ENCODE assay signal across 8 cellular contexts in genomic region chr12:121781751-121782615, GRCh38. TPM values are rescaled to one million over a fixed set of nuclear protein-coding genes. Genes with fewer than 3 reads are reported as not detected.
DNase-seq lines count a peak whose midpoint lies in the region; ATAC-seq and TF ChIP-seq lines count a peak whose summit lies in the region.

No MANE protein-coding gene starts in this region.

- peak overlapping the region; percentile 96 for H3K27ac Mint-ChIP-seq in activated CD4-positive, alpha-beta T cell treated with anti-CD3 and anti-CD28 coated beads for 36 hours
- peak overlapping the region; percentile 91 for H3K27ac Mint-ChIP-seq in activated CD4-positive, alpha-beta memory T cell treated with anti-CD3 and anti-CD28 coated beads, Interleukin-2, amount 10 ng/mL, durations not matched to agents 7 days and 5 days
- H3K27ac Mint-ChIP-seq in glutamatergic neuron (ENCODE audit: unreplicated experiment), result peak overlapping the region; percentile 78
- H3K27ac Mint-ChIP-seq in stimulated activated effector memory CD8-positive, alpha-beta T cell treated with anti-CD3 and anti-CD28 coated beads, Interleukin-12 subunit alpha, Interleukin-12 subunit beta, amount 100 ng/mL, for 72 hours, result peak overlapping the region; percentile 94

- peak overlapping the region; percentile 68 for H3K4me3 Mint-ChIP-seq in activated CD4-positive, alpha-beta T cell treated with anti-CD3 and anti-CD28 coated beads for 36 hours
- H3K4me3 Mint-ChIP-seq in activated CD4-positive, alpha-beta memory T cell treated with anti-CD3 and anti-CD28 coated beads, Interleukin-2, amount 10 ng/mL, durations not matched to agents 7 days and 5 days, result peak overlapping the region; percentile 49
- H3K4me3 Mint-ChIP-seq in glutamatergic neuron (ENCODE audit: unreplicated experiment), result peak overlapping the region; percentile 25
- H3K4me3 Mint-ChIP-seq in stimulated activated effector memory CD8-positive, alpha-beta T cell treated with anti-CD3 and anti-CD28 coated beads, Interleukin-12 subunit alpha, Interleukin-12 subunit beta, amount 100 ng/mL, for 72 hours, result peak overlapping the region; percentile 91

- H3K4me1 Mint-ChIP-seq in activated CD4-positive, alpha-beta T cell treated with anti-CD3 and anti-CD28 coated beads for 36 hours, result peaks cover 74% of the 10 kb centered on the region
- H3K4me1 Mint-ChIP-seq in activated CD4-positive, alpha-beta memory T cell treated with anti-CD3 and anti-CD28 coated beads, Interleukin-2, amount 10 ng/mL, durations not matched to agents 7 days and 5 days, result peaks cover 60% of the 10 kb centered on the region
- peaks cover 18% of the 10 kb centered on the region for H3K4me1 Mint-ChIP-seq in glutamatergic neuron (ENCODE audit: low read depth, unreplicated experiment)
- peaks cover 64% of the 10 kb centered on the region for H3K4me1 Mint-ChIP-seq in stimulated activated effector memory CD8-positive, alpha-beta T cell treated with anti-CD3 and anti-CD28 coated beads, Interleukin-12 subunit alpha, Interleukin-12 subunit beta, amount 100 ng/mL, for 72 hours

- CTCF ChIA-PET in activated CD4-positive, alpha-beta T cell treated with anti-CD3 and anti-CD28 coated beads for 36 hours (lab: Charles Lee), result interaction anchor here (0.6 to 15.9 kb wide), 19 partner anchors 9 to 378 kb away, joined by 3 to 343 read pairs (median 4); partner anchors contain the start of genes CFAP251, PSMD9 and RHOF
- CTCF ChIA-PET in activated CD4-positive, alpha-beta memory T cell treated with anti-CD3 and anti-CD28 coated beads, Interleukin-2, amount 10 ng/mL, durations not matched to agents 7 days and 5 days (lab: Charles Lee), result interaction anchor here (0.8 to 19.6 kb wide), 6 partner anchors 9 to 106 kb away, joined by 3 to 683 read pairs (median 9); partner anchors contain the start of genes PSMD9, RHOF and SETD1B

- peak; percentile 85 for DNase-seq in activated CD4-positive, alpha-beta T cell treated with anti-CD3 and anti-CD28 coated beads for 36 hours
- DNase-seq in activated CD4-positive, alpha-beta T cell treated with anti-CD3 and anti-CD28 coated beads for 1 hour, result no peak
- DNase-seq in activated CD4-positive, alpha-beta memory T cell treated with anti-CD3 and anti-CD28 coated beads, Interleukin-2, amount 10 ng/mL, durations not matched to agents 7 days and 5 days, result peak; percentile 55
- DNase-seq in glutamatergic neuron (no peak), NCI-H774 (lab: John Stamatoyannopoulos, UW) (no peak), SIG-M5 treated with dmso at 0.1 percent for 504 hours (lab: John Stamatoyannopoulos, UW; ENCODE audit: unreplicated experiment) (no peak)
- DNase-seq in stimulated activated effector memory CD8-positive, alpha-beta T cell treated with anti-CD3 and anti-CD28 coated beads, Interleukin-12 subunit alpha, Interleukin-12 subunit beta, amount 100 ng/mL, for 72 hours (ENCODE audit: low spot score in 2 of 2), result peak in 1 of 2 donors; percentile 81

- no peaks in the 10 kb centered on the region for H3K9me3 Mint-ChIP-seq in activated CD4-positive, alpha-beta T cell treated with anti-CD3 and anti-CD28 coated beads for 36 hours (ENCODE audit: low read depth)
- no peaks in the 10 kb centered on the region for H3K9me3 Mint-ChIP-seq in activated CD4-positive, alpha-beta memory T cell treated with anti-CD3 and anti-CD28 coated beads, Interleukin-2, amount 10 ng/mL, durations not matched to agents 7 days and 5 days
- peaks cover 29% of the 10 kb centered on the region for H3K9me3 Mint-ChIP-seq in glutamatergic neuron (ENCODE audit: unreplicated experiment)
- H3K9me3 Mint-ChIP-seq in stimulated activated effector memory CD8-positive, alpha-beta T cell treated with anti-CD3 and anti-CD28 coated beads, Interleukin-12 subunit alpha, Interleukin-12 subunit beta, amount 100 ng/mL, for 72 hours, result no peaks in the 10 kb centered on the region

- ATAC-seq in activated CD4-positive, alpha-beta T cell treated with anti-CD3 and anti-CD28 coated beads for 36 hours, result peak; percentile 77
- ATAC-seq in HG03159 (IDR thresholded peaks at IDR 0.05; ENCODE audit: unreplicated experiment), result peak; percentile 52
- ATAC-seq in stimulated activated effector memory CD8-positive, alpha-beta T cell treated with anti-CD3 and anti-CD28 coated beads, Interleukin-12 subunit alpha, Interleukin-12 subunit beta, amount 100 ng/mL, for 72 hours, result peak; percentile 84

- peaks cover 50% of the 10 kb centered on the region for H3K36me3 Mint-ChIP-seq in activated CD4-positive, alpha-beta T cell treated with anti-CD3 and anti-CD28 coated beads for 36 hours (ENCODE audit: low read depth)
- peaks cover 65% of the 10 kb centered on the region for H3K36me3 Mint-ChIP-seq in activated CD4-positive, alpha-beta memory T cell treated with anti-CD3 and anti-CD28 coated beads, Interleukin-2, amount 10 ng/mL, durations not matched to agents 7 days and 5 days (ENCODE audit: low read depth)
- no peaks in the 10 kb centered on the region for H3K36me3 Mint-ChIP-seq in glutamatergic neuron (ENCODE audit: unreplicated experiment)
- H3K36me3 Mint-ChIP-seq in stimulated activated effector memory CD8-positive, alpha-beta T cell treated with anti-CD3 and anti-CD28 coated beads, Interleukin-12 subunit alpha, Interleukin-12 subunit beta, amount 100 ng/mL, for 72 hours, result peaks cover 94% of the 10 kb centered on the region

- POLR2A ChIA-PET in activated CD4-positive, alpha-beta T cell treated with anti-CD3 and anti-CD28 coated beads for 36 hours (lab: Charles Lee), result interaction anchor here (0.5 to 1.9 kb wide), 12 partner anchors 9 to 316 kb away, joined by 3 to 28 read pairs (median 4); partner anchors contain the start of genes PSMD9 and RHOF
- POLR2A ChIA-PET in activated CD4-positive, alpha-beta memory T cell treated with anti-CD3 and anti-CD28 coated beads, Interleukin-2, amount 10 ng/mL, durations not matched to agents 7 days and 5 days (lab: Charles Lee), result interaction anchor here (0.6 to 32.8 kb wide), 8 partner anchors 9 to 236 kb away, joined by 3 to 1170 read pairs (median 4); partner anchors contain the start of genes PSMD9, RHOF, SETD1B and TMEM120B

- intact Hi-C loops in activated CD4-positive, alpha-beta T cell treated with anti-CD3 and anti-CD28 coated beads for 36 hours (cut with DNase I, micrococcal nuclease), result loop anchor here (1.0 to 10.0 kb wide), 2 partner anchors 12 to 317 kb away; no protein-coding TSS in a partner anchor

- no peak for TF ChIP-seq CTCF in glutamatergic neuron (IDR thresholded peaks at IDR 0.05; ENCODE audit: partially characterized antibody, unreplicated experiment)

- H3K27me3 Mint-ChIP-seq in activated CD4-positive, alpha-beta T cell treated with anti-CD3 and anti-CD28 coated beads for 36 hours, result no peaks in the 10 kb centered on the region
- no peaks in the 10 kb centered on the region for H3K27me3 Mint-ChIP-seq in activated CD4-positive, alpha-beta memory T cell treated with anti-CD3 and anti-CD28 coated beads, Interleukin-2, amount 10 ng/mL, durations not matched to agents 7 days and 5 days
- H3K27me3 Mint-ChIP-seq in glutamatergic neuron (ENCODE audit: unreplicated experiment), result peaks cover 27% of the 10 kb centered on the region

RNA-seq across cellular contexts. Expression of gene RHOF, which starts 11.5 kb away (rescaled TPM):
- 100 to 1,000 TPM in 1 of 2 experiments, 10 to 100 TPM in 1; 100.0 to 105 TPM for total RNA-seq in activated CD4-positive, alpha-beta T cell treated with anti-CD3 and anti-CD28 coated beads for 36 hours
- total RNA-seq in activated CD4-positive, alpha-beta memory T cell treated with anti-CD3 and anti-CD28 coated beads, Interleukin-2, amount 10 ng/mL, durations not matched to agents 7 days and 5 days, result 100 to 1,000 TPM; 157 to 163 TPM
- 31.1 TPM for total RNA-seq in glutamatergic neuron (ENCODE audit: unreplicated experiment)

RNA-seq across cellular contexts. Expression of gene SETD1B, which starts 21.8 kb away (rescaled TPM):
- 10 to 100 TPM; 13.7 to 14.0 TPM for total RNA-seq in activated CD4-positive, alpha-beta T cell treated with anti-CD3 and anti-CD28 coated beads for 36 hours
- total RNA-seq in activated CD4-positive, alpha-beta memory T cell treated with anti-CD3 and anti-CD28 coated beads, Interleukin-2, amount 10 ng/mL, durations not matched to agents 7 days and 5 days, result 10 to 100 TPM; 26.5 to 26.9 TPM
- 35.0 TPM for total RNA-seq in glutamatergic neuron (ENCODE audit: unreplicated experiment)

Comparison
In these comparisons a context has a peak if more than half of its experiments do, and no peak if none do; other contexts are left out.
1. DNase-seq: peak in activated CD4-positive, alpha-beta T cell treated with anti-CD3 and anti-CD28 coated beads for 36 hours (single experiment) and activated CD4-positive, alpha-beta memory T cell treated with anti-CD3 and anti-CD28 coated beads, Interleukin-2, amount 10 ng/mL, durations not matched to agents 7 days and 5 days (single experiment); none in activated CD4-positive, alpha-beta T cell treated with anti-CD3 and anti-CD28 coated beads for 1 hour (single experiment), glutamatergic neuron (single experiment), NCI-H774 (single experiment) and SIG-M5 treated with dmso at 0.1 percent for 504 hours (single experiment).
2. H3K4me3 Mint-ChIP-seq: peak in every context shown above with its lines; median percentile 91 in stimulated activated effector memory CD8-positive, alpha-beta T cell treated with anti-CD3 and anti-CD28 coated beads, Interleukin-12 subunit alpha, Interleukin-12 subunit beta, amount 100 ng/mL, for 72 hours; 68 in activated CD4-positive, alpha-beta T cell treated with anti-CD3 and anti-CD28 coated beads for 36 hours; 49 in activated CD4-positive, alpha-beta memory T cell treated with anti-CD3 and anti-CD28 coated beads, Interleukin-2, amount 10 ng/mL, durations not matched to agents 7 days and 5 days; 25 in glutamatergic neuron.
3. Peak in every context shown above with its lines, with median percentiles within 50 percentile points of each other: ATAC-seq and H3K27ac Mint-ChIP-seq.